ENCODE assay signal across 1 cellular context in the genomic region with DNA sequence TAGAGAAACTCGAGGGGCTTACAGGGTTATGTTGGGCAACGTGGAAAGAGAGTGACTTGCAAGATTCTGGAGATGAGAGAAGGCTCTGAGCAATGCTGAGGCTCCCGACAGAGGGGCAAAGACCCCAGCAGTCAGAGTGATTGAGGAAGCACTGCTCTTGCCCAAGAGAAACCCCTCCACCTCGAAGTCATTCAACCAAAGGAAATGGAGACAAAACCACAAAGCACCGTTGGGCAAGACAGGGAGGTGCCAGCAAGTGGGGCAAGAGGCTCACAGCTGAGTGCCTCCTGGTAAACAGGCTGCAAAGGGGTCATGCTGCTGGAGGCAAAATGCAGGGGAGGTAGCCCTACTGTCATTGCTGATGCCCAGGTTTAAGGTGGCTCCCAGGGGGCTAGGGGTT.
TF ChIP-seq lines count a peak whose summit lies in the region.

No MANE protein-coding gene starts in this region.

TF ChIP-seq in GM23338, 12 proteins besides CTCF, POLR2A, EP300 and RAD21 (continued from another document):
- no peak for TF ChIP-seq CREB1 (CRISPR knock-in tag; IDR thresholded peaks at IDR 0.05; ENCODE audit: low read depth)
- no peak for TF ChIP-seq ZNF331 (CRISPR knock-in tag; IDR thresholded peaks at IDR 0.05; ENCODE audit: low read depth)
- TF ChIP-seq NANOG (IDR thresholded peaks at IDR 0.05; ENCODE audit: borderline replicate concordance) = no peak
- no peak for TF ChIP-seq EZH2 (IDR thresholded peaks at IDR 0.05; ENCODE audit: low read depth, unreplicated experiment)
- no peak for TF ChIP-seq JUNB (IDR thresholded peaks at IDR 0.05; ENCODE audit: unreplicated experiment)
- TF ChIP-seq STAT1 (IDR thresholded peaks at IDR 0.05; ENCODE audit: unreplicated experiment) = no peak
- TF ChIP-seq, protein P1, sequence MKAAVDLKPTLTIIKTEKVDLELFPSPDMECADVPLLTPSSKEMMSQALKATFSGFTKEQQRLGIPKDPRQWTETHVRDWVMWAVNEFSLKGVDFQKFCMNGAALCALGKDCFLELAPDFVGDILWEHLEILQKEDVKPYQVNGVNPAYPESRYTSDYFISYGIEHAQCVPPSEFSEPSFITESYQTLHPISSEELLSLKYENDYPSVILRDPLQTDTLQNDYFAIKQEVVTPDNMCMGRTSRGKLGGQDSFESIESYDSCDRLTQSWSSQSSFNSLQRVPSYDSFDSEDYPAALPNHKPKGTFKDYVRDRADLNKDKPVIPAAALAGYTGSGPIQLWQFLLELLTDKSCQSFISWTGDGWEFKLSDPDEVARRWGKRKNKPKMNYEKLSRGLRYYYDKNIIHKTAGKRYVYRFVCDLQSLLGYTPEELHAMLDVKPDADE (IDR thresholded peaks at IDR 0.05) = no peak
- no peak for TF ChIP-seq EZH2phosphoT487 (IDR thresholded peaks at IDR 0.05; ENCODE audit: unreplicated experiment)
TF ChIP-seq in GM23338: peak in this region for 0.
